15 cellular contexts compared by ENCODE assay signal in the genomic region with DNA sequence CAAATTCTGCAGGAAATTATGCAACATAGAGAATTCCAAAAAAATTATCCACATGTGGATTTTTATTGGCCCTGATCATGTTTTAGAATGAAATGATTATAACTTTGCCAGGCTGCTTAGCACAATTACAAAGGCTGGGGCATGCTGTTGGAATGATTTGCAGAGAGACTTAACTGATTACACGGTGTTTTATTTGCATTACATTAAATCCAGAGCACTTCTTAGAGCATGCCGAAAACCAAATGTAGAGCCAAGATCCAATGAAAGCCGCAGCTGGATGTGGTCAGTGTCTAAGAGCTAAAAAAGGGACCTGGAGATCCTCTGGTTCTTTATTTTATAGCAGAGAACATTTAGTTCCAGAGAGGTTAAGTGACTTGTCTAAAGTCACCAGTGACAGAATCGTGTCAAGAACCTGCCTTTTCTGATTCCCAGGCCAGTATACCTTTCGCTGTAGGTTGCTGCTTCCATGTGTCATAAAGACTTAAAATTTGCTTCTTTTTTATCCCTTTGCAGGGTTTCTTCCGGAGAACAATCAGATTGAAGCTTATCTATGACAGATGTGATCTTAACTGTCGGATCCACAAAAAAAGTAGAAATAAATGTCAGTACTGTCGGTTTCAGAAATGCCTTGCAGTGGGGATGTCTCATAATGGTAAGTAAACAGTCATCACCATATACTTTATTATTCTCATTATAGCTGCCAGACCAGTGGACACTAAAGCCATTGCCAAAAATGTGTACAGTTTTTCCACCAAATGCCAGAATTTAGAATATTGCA.
DNase-seq lines count a peak whose midpoint lies in the region; ATAC-seq and TF ChIP-seq lines count a peak whose summit lies in the region.
"Had no signal": no experiment of that assay in that cellular context is flagged by ENCODE, and none has a peak within 500 bp of the region (broad histone marks: within the 10 kb centered on the region; RNA-seq: fewer than 3 reads in every experiment).

No MANE protein-coding gene starts in this region.

- H3K4me3 ChIP-seq in SK-N-MC (peak overlapping the region; percentile 38), fibroblast of mammary gland (ENCODE audit: control insufficient read depth, low read depth, low read length) (no peak overlapping the region), neural cell (ENCODE audit: low read length) (no peak overlapping the region), lower lobe of right lung (no peak overlapping the region)

- no peak overlapping the region for H3K27ac ChIP-seq in SK-N-MC
- H3K27ac ChIP-seq in neural cell (ENCODE audit: low read length), result no peak overlapping the region
- no peak overlapping the region for H3K27ac ChIP-seq in lower lobe of right lung

- peaks cover 15% of the 10 kb centered on the region for H3K4me1 ChIP-seq in lower lobe of right lung

- H3K4me2 ChIP-seq in neural cell (ENCODE audit: low read length), result no peak overlapping the region

- ATAC-seq in lower lobe of right lung, result no peak
- no peak for ATAC-seq in GM21447 (IDR thresholded peaks at IDR 0.05; ENCODE audit: unreplicated experiment)

- intact Hi-C loops in lower lobe of right lung (cut with DNase I), result no loop called here

- no peaks in the 10 kb centered on the region for H3K9me3 ChIP-seq in SK-N-MC (ENCODE audit: low read depth, low read length)
- no peaks in the 10 kb centered on the region for H3K9me3 ChIP-seq in neural cell (ENCODE audit: low read length)
- H3K9me3 ChIP-seq in lower lobe of right lung, result no peaks in the 10 kb centered on the region

- H3K9ac ChIP-seq in SK-N-MC (ENCODE audit: insufficient read length) (no peak overlapping the region), neural cell (ENCODE audit: low read length) (no peak overlapping the region)

- CTCF ChIA-PET in HEK293T (lab: Yijun Ruan, JAX), result no interaction called here

- H3K27me3 ChIP-seq in neural cell (ENCODE audit: insufficient read depth, low read depth, low read length) (no peaks in the 10 kb centered on the region), lower lobe of right lung (ENCODE audit: low read depth) (no peaks in the 10 kb centered on the region)

- H3K79me2 ChIP-seq in neural cell (replicated peaks; ENCODE audit: insufficient read depth, low read length), result no peaks in the 10 kb centered on the region

- no peaks in the 10 kb centered on the region for H4K20me1 ChIP-seq in neural cell (ENCODE audit: insufficient read depth)

- H3K9me2 ChIP-seq in neural cell (ENCODE audit: insufficient read depth, low read length), result no peaks in the 10 kb centered on the region

- TF ChIP-seq EP300 in neural cell (conservative IDR thresholded peaks at IDR 0.05; ENCODE audit: poor library complexity, severe bottlenecking), result peak; percentile 75

- no peak overlapping the region for H2AFZ ChIP-seq in neural cell (ENCODE audit: low read depth, low read length)

- no peaks in the 10 kb centered on the region for H3F3A ChIP-seq in neural cell (ENCODE audit: insufficient read depth, low read length, poor library complexity, severe bottlenecking)

- POLR2A ChIA-PET in HEK293T (lab: Yijun Ruan, JAX), result no interaction called here

- TF ChIP-seq CTCF in fibroblast of mammary gland (conservative IDR thresholded peaks at IDR 0.05; ENCODE audit: control insufficient read depth, insufficient read depth, low read depth, low read length) (no peak), neural cell (IDR thresholded peaks at IDR 0.05; ENCODE audit: poor library complexity, severe bottlenecking) (no peak), lower lobe of right lung (IDR thresholded peaks at IDR 0.05) (no peak)

- DNase-seq in HEK293T (ENCODE audit: extremely low spot score), result no peak
- no peak for DNase-seq in SK-N-MC (ENCODE audit: low read depth, low spot score)
- DNase-seq in fibroblast of mammary gland (ENCODE audit: low read depth), result peak; percentile 39
- no peak for DNase-seq in DMS79 (lab: John Stamatoyannopoulos, UW)
- no peak for DNase-seq in lower lobe of right lung
- DNase-seq in stimulated activated CD4-positive, alpha-beta T cell treated with anti-CD3 and anti-CD28 coated beads, Interleukin-2, amount 100 ng/mL, for 24 hours, result no peak
- DNase-seq: Calu3; CD4-positive, alpha-beta T cell; HCEC 1CT; NCI-H1694; NCI-H446 treated with DMSO at 0.1 percent for 48 hours; NCI-H774; RPMI8226 had no signal

- TF ChIP-seq RAD21 in neural cell (conservative IDR thresholded peaks at IDR 0.05), result no peak

- H3K36me3 ChIP-seq in SK-N-MC (ENCODE audit: insufficient read depth, low read length) (no peaks in the 10 kb centered on the region), neural cell (ENCODE audit: insufficient read depth, low read length) (no peaks in the 10 kb centered on the region), lower lobe of right lung (no peaks in the 10 kb centered on the region)

TF ChIP-seq in HEK293T, 16 proteins besides CTCF, POLR2A, EP300 and RAD21:
- TF ChIP-seq BHLHE40 (IDR thresholded peaks at IDR 0.05; ENCODE audit: borderline replicate concordance) (peak; percentile 42), LEF1 (IDR thresholded peaks at IDR 0.05; ENCODE audit: borderline replicate concordance) (no peak), NFRKB (IDR thresholded peaks at IDR 0.05) (0 out of 2 replicates have a peak, but pooled peaks have one; percentile 26), FOXK2 (IDR thresholded peaks at IDR 0.05) (peak; percentile 97), SUZ12 (IDR thresholded peaks at IDR 0.05) (peak; percentile 87), FOXA1 (IDR thresholded peaks at IDR 0.05) (no peak), SP1 (IDR thresholded peaks at IDR 0.05) (no peak)

TF ChIP-seq in neural cell, 6 proteins besides CTCF, POLR2A, EP300 and RAD21:
- TF ChIP-seq EZH2 (IDR thresholded peaks at IDR 0.05; ENCODE audit: borderline replicate concordance, insufficient read depth, low read length, poor library complexity, severe bottlenecking), result no peak
- TF ChIP-seq POLR2AphosphoS5 (IDR thresholded peaks at IDR 0.05), result no peak
- no peak for TF ChIP-seq SMC3 (conservative IDR thresholded peaks at IDR 0.05; ENCODE audit: poor library complexity)
- TF ChIP-seq, protein P1, sequence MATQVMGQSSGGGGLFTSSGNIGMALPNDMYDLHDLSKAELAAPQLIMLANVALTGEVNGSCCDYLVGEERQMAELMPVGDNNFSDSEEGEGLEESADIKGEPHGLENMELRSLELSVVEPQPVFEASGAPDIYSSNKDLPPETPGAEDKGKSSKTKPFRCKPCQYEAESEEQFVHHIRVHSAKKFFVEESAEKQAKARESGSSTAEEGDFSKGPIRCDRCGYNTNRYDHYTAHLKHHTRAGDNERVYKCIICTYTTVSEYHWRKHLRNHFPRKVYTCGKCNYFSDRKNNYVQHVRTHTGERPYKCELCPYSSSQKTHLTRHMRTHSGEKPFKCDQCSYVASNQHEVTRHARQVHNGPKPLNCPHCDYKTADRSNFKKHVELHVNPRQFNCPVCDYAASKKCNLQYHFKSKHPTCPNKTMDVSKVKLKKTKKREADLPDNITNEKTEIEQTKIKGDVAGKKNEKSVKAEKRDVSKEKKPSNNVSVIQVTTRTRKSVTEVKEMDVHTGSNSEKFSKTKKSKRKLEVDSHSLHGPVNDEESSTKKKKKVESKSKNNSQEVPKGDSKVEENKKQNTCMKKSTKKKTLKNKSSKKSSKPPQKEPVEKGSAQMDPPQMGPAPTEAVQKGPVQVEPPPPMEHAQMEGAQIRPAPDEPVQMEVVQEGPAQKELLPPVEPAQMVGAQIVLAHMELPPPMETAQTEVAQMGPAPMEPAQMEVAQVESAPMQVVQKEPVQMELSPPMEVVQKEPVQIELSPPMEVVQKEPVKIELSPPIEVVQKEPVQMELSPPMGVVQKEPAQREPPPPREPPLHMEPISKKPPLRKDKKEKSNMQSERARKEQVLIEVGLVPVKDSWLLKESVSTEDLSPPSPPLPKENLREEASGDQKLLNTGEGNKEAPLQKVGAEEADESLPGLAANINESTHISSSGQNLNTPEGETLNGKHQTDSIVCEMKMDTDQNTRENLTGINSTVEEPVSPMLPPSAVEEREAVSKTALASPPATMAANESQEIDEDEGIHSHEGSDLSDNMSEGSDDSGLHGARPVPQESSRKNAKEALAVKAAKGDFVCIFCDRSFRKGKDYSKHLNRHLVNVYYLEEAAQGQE (IDR thresholded peaks at IDR 0.05; ENCODE audit: borderline replicate concordance), result no peak
- no peak for TF ChIP-seq TAF1 (IDR thresholded peaks at IDR 0.05; ENCODE audit: low read depth)
- TF ChIP-seq MXI1 (conservative IDR thresholded peaks at IDR 0.05; ENCODE audit: poor library complexity, severe bottlenecking), result no peak
